7 cellular contexts compared by ENCODE assay signal in genomic region chr6:32153835-32154513, GRCh38. TPM values are rescaled to one million over a fixed set of nuclear protein-coding genes. Genes with fewer than 3 reads are reported as not detected.
DNase-seq lines count a peak whose midpoint lies in the region; ATAC-seq and TF ChIP-seq lines count a peak whose summit lies in the region.

Gene PPT2, plus strand, starts transcription at chr6:32154141. Its CDS starts 454 bp downstream, at chr6:32154595.

- H3K4me2 ChIP-seq in osteoblast (ENCODE audit: insufficient read depth, low read length), result peak within 1 kb of the TSS; percentile 91

- peaks cover 5% of the 10 kb centered on the region for H3K27me3 ChIP-seq in osteoblast (ENCODE audit: insufficient read depth, low read length)

- no peaks in the 10 kb centered on the region for H3K9me3 ChIP-seq in osteoblast (ENCODE audit: low read depth, low read length)

- H3K4me3 Mint-ChIP-seq in activated naive CD8-positive, alpha-beta T cell treated with anti-CD3 and anti-CD28 coated beads, Interleukin-2, amount 10 ng/mL, durations not matched to agents 7 days and 5 days, result peak within 1 kb of the TSS; percentile 98
- peak within 1 kb of the TSS; percentile 100 for H3K4me3 Mint-ChIP-seq in glutamatergic neuron (ENCODE audit: unreplicated experiment)

- peaks cover 18% of the 10 kb centered on the region for H3K79me2 ChIP-seq in osteoblast (ENCODE audit: insufficient read depth, low read length)

- H3K9me3 Mint-ChIP-seq in activated naive CD8-positive, alpha-beta T cell treated with anti-CD3 and anti-CD28 coated beads, Interleukin-2, amount 10 ng/mL, durations not matched to agents 7 days and 5 days, result no peaks in the 10 kb centered on the region
- H3K9me3 Mint-ChIP-seq in glutamatergic neuron (ENCODE audit: unreplicated experiment), result peaks cover 11% of the 10 kb centered on the region

- peak within 1 kb of the TSS; percentile 94 for H3K27ac Mint-ChIP-seq in activated naive CD8-positive, alpha-beta T cell treated with anti-CD3 and anti-CD28 coated beads, Interleukin-2, amount 10 ng/mL, durations not matched to agents 7 days and 5 days
- peak within 1 kb of the TSS; percentile 95 for H3K27ac Mint-ChIP-seq in glutamatergic neuron (ENCODE audit: unreplicated experiment)

- H3K4me3 ChIP-seq in osteoblast (ENCODE audit: insufficient read depth, low read length), result peak within 1 kb of the TSS; percentile 97

- H3K27me3 Mint-ChIP-seq in activated naive CD8-positive, alpha-beta T cell treated with anti-CD3 and anti-CD28 coated beads, Interleukin-2, amount 10 ng/mL, durations not matched to agents 7 days and 5 days, result peaks cover 12% of the 10 kb centered on the region
- H3K27me3 Mint-ChIP-seq in glutamatergic neuron (ENCODE audit: unreplicated experiment), result peaks cover 15% of the 10 kb centered on the region

- ATAC-seq in GM19023 (IDR thresholded peaks at IDR 0.05; ENCODE audit: unreplicated experiment), result peak; percentile 36
- ATAC-seq in activated naive CD8-positive, alpha-beta T cell treated with anti-CD3 and anti-CD28 coated beads, Interleukin-2, amount 10 ng/mL, durations not matched to agents 7 days and 5 days (ENCODE audit: low read depth), result peak; percentile 72

- POLR2A ChIA-PET in activated naive CD8-positive, alpha-beta T cell treated with anti-CD3 and anti-CD28 coated beads, Interleukin-2, amount 10 ng/mL, durations not matched to agents 7 days and 5 days (lab: Charles Lee), result interaction anchor here (1.0 to 1.3 kb wide), 6 partner anchors 24 to 66 kb away, joined by 3 to 8 read pairs (median 4); partner anchors contain the start of genes GPSM3, PBX2 and RNF5

- H3K27ac ChIP-seq in osteoblast (ENCODE audit: low read depth, low read length) (peak within 1 kb of the TSS; percentile 90), temporal lobe (ENCODE audit: low read depth, low read length) (peak within 1 kb of the TSS; percentile 92)

- H2AFZ ChIP-seq in osteoblast (ENCODE audit: low read length), result peak within 1 kb of the TSS; percentile 97

- H4K20me1 ChIP-seq in osteoblast (ENCODE audit: insufficient read depth, low read length), result peaks cover 6% of the 10 kb centered on the region

- DNase-seq in NCI-H1092 treated with DMSO at 0.1 percent for 48 hours (lab: John Stamatoyannopoulos, UW) (peak; percentile 54), SW 1271 (lab: John Stamatoyannopoulos, UW) (peak; percentile 92 to 97), glutamatergic neuron (peak; percentile 90), osteoblast (ENCODE audit: insufficient read length, low spot score, missing footprints) (peak; percentile 95)
- peak; percentile 81 for DNase-seq in activated naive CD8-positive, alpha-beta T cell treated with anti-CD3 and anti-CD28 coated beads, Interleukin-2, amount 10 ng/mL, durations not matched to agents 7 days and 5 days

- peaks cover 14% of the 10 kb centered on the region for H3K36me3 ChIP-seq in osteoblast (ENCODE audit: insufficient read depth, low read length)

- peaks cover 15% of the 10 kb centered on the region for H3K36me3 Mint-ChIP-seq in activated naive CD8-positive, alpha-beta T cell treated with anti-CD3 and anti-CD28 coated beads, Interleukin-2, amount 10 ng/mL, durations not matched to agents 7 days and 5 days
- no peaks in the 10 kb centered on the region for H3K36me3 Mint-ChIP-seq in glutamatergic neuron (ENCODE audit: unreplicated experiment)

- TF ChIP-seq CTCF in glutamatergic neuron (IDR thresholded peaks at IDR 0.05; ENCODE audit: partially characterized antibody, unreplicated experiment) (no peak), osteoblast (IDR thresholded peaks at IDR 0.05; ENCODE audit: extremely low read depth, low read depth, low read length) (no peak)

- H3K4me1 ChIP-seq in osteoblast (ENCODE audit: insufficient read depth, low read length), result peaks cover 24% of the 10 kb centered on the region

- H3K4me1 Mint-ChIP-seq in activated naive CD8-positive, alpha-beta T cell treated with anti-CD3 and anti-CD28 coated beads, Interleukin-2, amount 10 ng/mL, durations not matched to agents 7 days and 5 days, result peaks cover 32% of the 10 kb centered on the region
- H3K4me1 Mint-ChIP-seq in glutamatergic neuron (ENCODE audit: low read depth, unreplicated experiment), result peaks cover 29% of the 10 kb centered on the region

RNA-seq across cellular contexts. Expression of gene PPT2, which starts in this region (rescaled TPM):
- total RNA-seq in activated naive CD8-positive, alpha-beta T cell treated with anti-CD3 and anti-CD28 coated beads, Interleukin-2, amount 10 ng/mL, durations not matched to agents 7 days and 5 days, result 10 to 100 TPM; 19.2 to 23.7 TPM
- total RNA-seq in glutamatergic neuron (ENCODE audit: unreplicated experiment), result 55.1 TPM
- total RNA-seq in osteoblast, result 6.5 and 8.3 TPM in 2 replicates
- 15.5 TPM for total RNA-seq in temporal lobe

Comparison
In these comparisons a context has a peak if more than half of its experiments do, and no peak if none do; other contexts are left out.
1. Peak in every context shown above with its lines: DNase-seq, ATAC-seq, H3K4me3 ChIP-seq and H3K27ac ChIP-seq.